9 cellular contexts compared by ENCODE assay signal in genomic region chr3:196611761-196612483, GRCh38. TPM values are rescaled to one million over a fixed set of nuclear protein-coding genes. Genes with fewer than 3 reads are reported as not detected.
DNase-seq lines count a peak whose midpoint lies in the region; ATAC-seq and TF ChIP-seq lines count a peak whose summit lies in the region.
"Had no signal": no experiment of that assay in that cellular context is flagged by ENCODE, and none has a peak within 500 bp of the region (broad histone marks: within the 10 kb centered on the region; RNA-seq: fewer than 3 reads in every experiment).

No MANE protein-coding gene starts in this region.

- no peaks in the 10 kb centered on the region for H3K27me3 Mint-ChIP-seq in activated naive CD8-positive, alpha-beta T cell treated with anti-CD3 and anti-CD28 coated beads, Interleukin-2, amount 10 ng/mL, durations not matched to agents 7 days and 5 days

- no peak overlapping the region for H2BK5ac ChIP-seq in IMR-90 (ENCODE audit: low read depth, low read length, poor library complexity, severe bottlenecking)

- no peak overlapping the region for H3K14ac ChIP-seq in IMR-90 (replicated peaks; ENCODE audit: low read depth, low read length)

- no peak overlapping the region for H3K4ac ChIP-seq in IMR-90 (ENCODE audit: low read depth, low read length)

- dilution Hi-C loops in IMR-90 (cut with HindIII; ENCODE audit: low sequenced_read_pairs, unreplicated experiment), result no loop called here

- H2AK5ac ChIP-seq in IMR-90 (ENCODE audit: low read depth, low read length), result no peak overlapping the region

- H2BK120ac ChIP-seq in IMR-90 (ENCODE audit: low read depth, low read length), result no peak overlapping the region

- peaks cover 37% of the 10 kb centered on the region for H3K4me1 Mint-ChIP-seq in activated naive CD8-positive, alpha-beta T cell treated with anti-CD3 and anti-CD28 coated beads, Interleukin-2, amount 10 ng/mL, durations not matched to agents 7 days and 5 days

- TF ChIP-seq RAD21 in IMR-90 (IDR thresholded peaks at IDR 0.05; ENCODE audit: low read length), result no peak

- H3K27me3 ChIP-seq in IMR-90 (ENCODE audit: control insufficient read depth, insufficient read depth, low read length), result no peaks in the 10 kb centered on the region

- H2BK20ac ChIP-seq in IMR-90 (ENCODE audit: low read depth, low read length), result no peak overlapping the region

- H3K23ac ChIP-seq in IMR-90 (ENCODE audit: low read depth, low read length), result no peak overlapping the region

- in situ Hi-C loops in IMR-90 (cut with MboI; ENCODE audit: low sequenced_read_pairs), result loop anchor here (25.0 kb wide), 1 partner anchor 350 kb away; the partner anchor contains the start of gene PIGZ

- peak overlapping the region; percentile 59 for H2AFZ ChIP-seq in IMR-90 (replicated peaks; ENCODE audit: low read length, poor library complexity)

- no peaks in the 10 kb centered on the region for H3K79me1 ChIP-seq in IMR-90 (ENCODE audit: low read depth in 1 of 2, low read length in 2 of 2)

- H3K9ac ChIP-seq in IMR-90 (ENCODE audit: low read depth, low read length), result no peak overlapping the region

- no peak overlapping the region for H4K91ac ChIP-seq in IMR-90 (ENCODE audit: insufficient read depth, low read depth, low read length)

- no peaks in the 10 kb centered on the region for H3K4me1 ChIP-seq in IMR-90 (ENCODE audit: control insufficient read depth, insufficient read depth, low read length)

- POLR2A ChIA-PET in IMR-90 (lab: Charles Lee; ENCODE audit: unreplicated experiment), result no interaction called here
- POLR2A ChIA-PET in activated naive CD8-positive, alpha-beta T cell treated with anti-CD3 and anti-CD28 coated beads, Interleukin-2, amount 10 ng/mL, durations not matched to agents 7 days and 5 days (lab: Charles Lee), result interaction anchor here (1.0 to 2.9 kb wide), 5 partner anchors 10 to 43 kb away, joined by 3 to 23 read pairs (median 4); partner anchors contain the start of genes FBXO45, NRROS and WDR53

- H4K8ac ChIP-seq in IMR-90 (ENCODE audit: low read depth in 2 of 2, low read length in 2 of 2), result no peak overlapping the region

- H3K36me3 Mint-ChIP-seq in activated naive CD8-positive, alpha-beta T cell treated with anti-CD3 and anti-CD28 coated beads, Interleukin-2, amount 10 ng/mL, durations not matched to agents 7 days and 5 days, result no peaks in the 10 kb centered on the region

- DNase-seq in AML-193 (lab: John Stamatoyannopoulos, UW), result peak; percentile 49 to 53
- no peak for DNase-seq in IMR-90
- DNase-seq in activated naive CD8-positive, alpha-beta T cell treated with anti-CD3 and anti-CD28 coated beads, Interleukin-2, amount 10 ng/mL, durations not matched to agents 7 days and 5 days, result no peak
- peak; percentile 55 to 83 for DNase-seq in lung microvascular endothelial cell (ENCODE audit: low read depth in 2 of 2)
- DNase-seq in NK-92 (lab: John Stamatoyannopoulos, UW; ENCODE audit: unreplicated experiment), result no peak
- no peak for DNase-seq in NCI-H2196 treated with DMSO at 0.1 percent for 48 hours (lab: John Stamatoyannopoulos, UW; ENCODE audit: unreplicated experiment)
- no peak for DNase-seq in H4 (ENCODE audit: low spot score)
- no peak for DNase-seq in NCI-H128 (lab: John Stamatoyannopoulos, UW; ENCODE audit: unreplicated experiment)
- DNase-seq: NCI-H446 treated with DMSO at 0.1 percent for 48 hours had no signal

- 83% methylated on average over 1 of the region's 10 CpGs; no CpG with 5 or more reads in 1 of the 2 experiments for WGBS in IMR-90 (ENCODE audit: extremely low coverage in 2 of 2, insufficient read length in 1 of 2), 2 experiments

- H3K4me2 ChIP-seq in IMR-90 (ENCODE audit: low read depth, low read length), result no peak overlapping the region

- no peaks in the 10 kb centered on the region for H3K9me1 ChIP-seq in IMR-90 (ENCODE audit: insufficient read depth, low read length)

- no peak for TF ChIP-seq POLR2A in IMR-90 (IDR thresholded peaks at IDR 0.05; ENCODE audit: low read depth, low read length)

- no peaks in the 10 kb centered on the region for H3K9me3 Mint-ChIP-seq in activated naive CD8-positive, alpha-beta T cell treated with anti-CD3 and anti-CD28 coated beads, Interleukin-2, amount 10 ng/mL, durations not matched to agents 7 days and 5 days

- CTCF ChIA-PET in IMR-90 (lab: Yijun Ruan, JAX), result no interaction called here

- no TSS peak for BruUV-seq in IMR-90 (replicated peaks; lab: Mats Ljungman, UMichigan)

- no peak for ATAC-seq in IMR-90 (ENCODE audit: low read depth)
- ATAC-seq in activated naive CD8-positive, alpha-beta T cell treated with anti-CD3 and anti-CD28 coated beads, Interleukin-2, amount 10 ng/mL, durations not matched to agents 7 days and 5 days (ENCODE audit: low read depth), result peak; percentile 29

- intact Hi-C loops in IMR-90 (cut with micrococcal nuclease), result no loop called here

- no peak overlapping the region for H3K27ac ChIP-seq in IMR-90 (ENCODE audit: insufficient read depth, low read length)

- H3K36me3 ChIP-seq in IMR-90 (ENCODE audit: control insufficient read depth, insufficient read depth, low read length), result no peaks in the 10 kb centered on the region

- peak overlapping the region; percentile 56 for H3K4me3 Mint-ChIP-seq in activated naive CD8-positive, alpha-beta T cell treated with anti-CD3 and anti-CD28 coated beads, Interleukin-2, amount 10 ng/mL, durations not matched to agents 7 days and 5 days

- peak overlapping the region; percentile 87 for H3K27ac Mint-ChIP-seq in activated naive CD8-positive, alpha-beta T cell treated with anti-CD3 and anti-CD28 coated beads, Interleukin-2, amount 10 ng/mL, durations not matched to agents 7 days and 5 days

- H4K5ac ChIP-seq in IMR-90 (ENCODE audit: low read depth, low read length), result no peak overlapping the region

- no peaks in the 10 kb centered on the region for H3K9me3 ChIP-seq in IMR-90 (ENCODE audit: control insufficient read depth, insufficient read depth, low read length)

- no peak for TF ChIP-seq CTCF in IMR-90 (conservative IDR thresholded peaks at IDR 0.05; ENCODE audit: low read depth, low read length)

- no peak overlapping the region for H3K56ac ChIP-seq in IMR-90 (ENCODE audit: extremely low read depth, insufficient read depth, low read length)

- no peak overlapping the region for H2BK15ac ChIP-seq in IMR-90 (ENCODE audit: low read depth, low read length)

- no peak overlapping the region for H3K18ac ChIP-seq in IMR-90 (ENCODE audit: low read depth, low read length)

- no peaks in the 10 kb centered on the region for H4K20me1 ChIP-seq in IMR-90 (ENCODE audit: insufficient read depth, low read length)

- H2AK9ac ChIP-seq in IMR-90 (replicated peaks; ENCODE audit: low read depth, low read length, poor library complexity), result no peak overlapping the region

- H3K4me3 ChIP-seq in IMR-90 (ENCODE audit: insufficient read depth, low read depth, low read length), result no peak overlapping the region

TF ChIP-seq in IMR-90, 13 proteins besides CTCF, POLR2A, EP300 and RAD21 (continues in another document):
- TF ChIP-seq SMC3 (IDR thresholded peaks at IDR 0.05; ENCODE audit: low read depth, low read length) (no peak), MAZ (IDR thresholded peaks at IDR 0.05; ENCODE audit: borderline replicate concordance, low read depth, low read length) (no peak), RCOR1 (IDR thresholded peaks at IDR 0.05; ENCODE audit: insufficient replicate concordance, low read length) (no peak), CHD1 (IDR thresholded peaks at IDR 0.05; ENCODE audit: low read depth, low read length) (no peak), ELK1 (IDR thresholded peaks at IDR 0.05; ENCODE audit: borderline replicate concordance, low read depth, low read length) (no peak), CEBPB (IDR thresholded peaks at IDR 0.05; ENCODE audit: low read depth, low read length) (no peak), MAFK (IDR thresholded peaks at IDR 0.05; ENCODE audit: low read depth, low read length) (no peak), RFX5 (IDR thresholded peaks at IDR 0.05; ENCODE audit: low read depth, low read length) (no peak)

RNA-seq across cellular contexts. Expression of gene NRROS, which starts 27.6 kb away (rescaled TPM):
- under 0.01 TPM in 1 of 2 replicates, not detected in the other for total RNA-seq in IMR-90 (2012; rRNA removed)
- polyA plus RNA-seq in IMR-90 (2012; rRNA removed), result 0.10 and 0.16 TPM in 2 replicates
- 0.04 and 0.15 TPM in 2 replicates for polyA plus RNA-seq in IMR-90 (2012; cell fraction: cytosol; rRNA removed)
- polyA plus RNA-seq in IMR-90 (2012; cell fraction: nucleus; rRNA removed; ENCODE audit: low replicate concordance), result 0.07 and 0.22 TPM in 2 replicates
- total RNA-seq in activated naive CD8-positive, alpha-beta T cell treated with anti-CD3 and anti-CD28 coated beads, Interleukin-2, amount 10 ng/mL, durations not matched to agents 7 days and 5 days, result 10 to 100 TPM; 16.2 to 17.0 TPM
- total RNA-seq in lung microvascular endothelial cell, result 4.8 and 5.7 TPM in 2 replicates
- 0.02 TPM in 1 of 2 replicates, not detected in the other for total RNA-seq in H4 (2014; rRNA removed; shearing (Covaris generic))

RNA-seq across cellular contexts. Expression of gene FBXO45, which starts 43.5 kb away (rescaled TPM):
- total RNA-seq in IMR-90 (2012; rRNA removed), result 5.0 and 11.7 TPM in 2 replicates
- 3.1 and 3.8 TPM in 2 replicates for polyA plus RNA-seq in IMR-90 (2012; rRNA removed)
- 0.70 and 0.81 TPM in 2 replicates for polyA plus RNA-seq in IMR-90 (2012; cell fraction: cytosol; rRNA removed)
- 0.33 and 0.91 TPM in 2 replicates for polyA plus RNA-seq in IMR-90 (2012; cell fraction: nucleus; rRNA removed; ENCODE audit: low replicate concordance)
- total RNA-seq in activated naive CD8-positive, alpha-beta T cell treated with anti-CD3 and anti-CD28 coated beads, Interleukin-2, amount 10 ng/mL, durations not matched to agents 7 days and 5 days, result 10 to 100 TPM; 12.3 to 13.0 TPM
- total RNA-seq in lung microvascular endothelial cell, result 9.2 and 11.5 TPM in 2 replicates
- 18.0 and 19.2 TPM in 2 replicates for total RNA-seq in H4 (2014; rRNA removed; shearing (Covaris generic))

RNA-seq across cellular contexts. Expression of gene WDR53, which starts 43.6 kb away (rescaled TPM):
- 5.7 and 6.4 TPM in 2 replicates for total RNA-seq in IMR-90 (2012; rRNA removed)
- polyA plus RNA-seq in IMR-90 (2012; rRNA removed), result 5.3 and 5.9 TPM in 2 replicates
- polyA plus RNA-seq in IMR-90 (2012; cell fraction: cytosol; rRNA removed), result 1.1 and 3.2 TPM in 2 replicates
- 0.75 and 3.9 TPM in 2 replicates for polyA plus RNA-seq in IMR-90 (2012; cell fraction: nucleus; rRNA removed; ENCODE audit: low replicate concordance)
- total RNA-seq in activated naive CD8-positive, alpha-beta T cell treated with anti-CD3 and anti-CD28 coated beads, Interleukin-2, amount 10 ng/mL, durations not matched to agents 7 days and 5 days, result 10 to 100 TPM; 20.0 to 20.4 TPM
- total RNA-seq in lung microvascular endothelial cell, result 5.2 and 7.3 TPM in 2 replicates
- total RNA-seq in H4 (2014; rRNA removed; shearing (Covaris generic)), result 12.4 and 24.1 TPM in 2 replicates

Comparison
In these comparisons a context has a peak if more than half of its experiments do, and no peak if none do; other contexts are left out.
1. DNase-seq: peak in AML-193 (2 of 2) and lung microvascular endothelial cell (2 of 2); none in IMR-90 (single experiment), activated naive CD8-positive, alpha-beta T cell treated with anti-CD3 and anti-CD28 coated beads, Interleukin-2, amount 10 ng/mL, durations not matched to agents 7 days and 5 days (single experiment), NK-92 (single experiment), NCI-H2196 treated with DMSO at 0.1 percent for 48 hours (single experiment), H4 (single experiment) and NCI-H128 (single experiment).